Comparison of ENCODE assay signal across 8 cellular contexts in genomic region chr5:178120661-178121357, GRCh38. TPM values are rescaled to one million over a fixed set of nuclear protein-coding genes. Genes with fewer than 3 reads are reported as not detected.
DNase-seq lines count a peak whose midpoint lies in the region; ATAC-seq and TF ChIP-seq lines count a peak whose summit lies in the region.

No MANE protein-coding gene starts in this region.

- peak in 1 of 2 donors; percentile 14 for TF ChIP-seq POLR2A in gastrocnemius medialis (IDR thresholded peaks at IDR 0.05)

- H3K9me3 ChIP-seq in HAP-1 (no peaks in the 10 kb centered on the region), gastrocnemius medialis (no peaks in the 10 kb centered on the region)

- intact Hi-C loops in cardiac septum (cut with DNase I) (no loop called here), gastrocnemius medialis (cut with DNase I; ENCODE audit: low total_unique reads) (loop anchor here (1.0 to 10.0 kb wide), 6 partner anchors 9 to 504 kb away; partner anchors contain the start of genes CLK4 and NHP2)

- H3K27ac ChIP-seq in gastrocnemius medialis, result peak overlapping the region; percentile 73 to 85 (median 78)

- in situ Hi-C loops in HAP-1 (cut with MboI; ENCODE audit: low sequenced_read_pairs) (no loop called here), gastrocnemius medialis (cut with MboI; ENCODE audit: low sequenced_read_pairs in 4 of 4) (no loop called here)

- H3K36me3 ChIP-seq in HAP-1 (replicated peaks) (no peaks in the 10 kb centered on the region), gastrocnemius medialis (no peaks in the 10 kb centered on the region)

- DNase-seq in GM12864 (ENCODE audit: low read depth) (peak; percentile 84), HAP-1 (ENCODE audit: low spot score in 2 of 2) (peak; percentile 73 to 92), M059J (ENCODE audit: low read depth) (peak; percentile 47), SIG-M5 (lab: John Stamatoyannopoulos, UW) (peak; percentile 16), cardiac septum (ENCODE audit: low spot score) (peak; percentile 89), gastrocnemius medialis (peak; percentile 89 to 95), GOT3 (lab: John Stamatoyannopoulos, UW) (no peak)
- peak; percentile 91 for DNase-seq in activated effector memory CD4-positive, alpha-beta T cell treated with anti-CD3 and anti-CD28 coated beads, Interleukin-2, amount 50 U/mL, for 16 hours

- H3K4me1 ChIP-seq in HAP-1 (no peaks in the 10 kb centered on the region; the same call in 1 of the 2 replicates), gastrocnemius medialis (peaks cover 37 to 38% of the 10 kb centered on the region in 2 donors)

- ATAC-seq in gastrocnemius medialis, result peak; percentile 81 to 89

- H3K4me3 ChIP-seq in GM12864 (ENCODE audit: low read depth, low read length), result no peak overlapping the region
- no peak overlapping the region for H3K4me3 ChIP-seq in HAP-1
- peak overlapping the region; percentile 45 to 70 (median 54) for H3K4me3 ChIP-seq in gastrocnemius medialis

- H3K27me3 ChIP-seq in HAP-1 (ENCODE audit: low read depth) (no peaks in the 10 kb centered on the region), gastrocnemius medialis (peaks cover 5 to 12% (median 11%) of the 10 kb centered on the region in 3 donors)

- peak; percentile 88 for TF ChIP-seq CTCF in GM12864 (IDR thresholded peaks at IDR 0.05; ENCODE audit: low read depth, low read length, missing control alignments)
- TF ChIP-seq CTCF in gastrocnemius medialis (IDR thresholded peaks at IDR 0.05 in 4 of 5, conservative IDR thresholded peaks at IDR 0.05 in 1 of 5), result peak; percentile 53 to 82 (median 69)

RNA-seq across cellular contexts. Expression of gene N4BP3, which starts 7.5 kb away (rescaled TPM):
- total RNA-seq in M059J (2014; rRNA removed; shearing (Covaris generic)), result 0.05 TPM in 1 of 2 replicates, not detected in the other
- total RNA-seq in cardiac septum (2.0 TPM), gastrocnemius medialis (1 to 10 TPM; 1.6 to 3.2 (median 2.1) TPM)

RNA-seq across cellular contexts. Expression of gene RMND5B, which starts 10.0 kb away (rescaled TPM):
- total RNA-seq in M059J (2014; rRNA removed; shearing (Covaris generic)), result 15.8 and 17.6 TPM in 2 replicates
- 38.3 TPM for total RNA-seq in cardiac septum
- 10 to 100 TPM; 24.0 to 55.9 (median 44.2) TPM for total RNA-seq in gastrocnemius medialis

RNA-seq across cellular contexts. Expression of gene NHP2, which starts 32.9 kb away (rescaled TPM):
- total RNA-seq in M059J (2014; rRNA removed; shearing (Covaris generic)), result 188 and 233 TPM in 2 replicates
- total RNA-seq in cardiac septum, result 77.2 TPM
- 100 to 1,000 TPM; 157 to 261 (median 241) TPM for total RNA-seq in gastrocnemius medialis

Comparison
In these comparisons a context has a peak if more than half of its experiments do, and no peak if none do; other contexts are left out.
1. H3K4me3 ChIP-seq: peak in gastrocnemius medialis (4 of 4); none in GM12864 (single experiment) and HAP-1 (single experiment).